ENCODE assay signal across 8 cellular contexts in the genomic region with DNA sequence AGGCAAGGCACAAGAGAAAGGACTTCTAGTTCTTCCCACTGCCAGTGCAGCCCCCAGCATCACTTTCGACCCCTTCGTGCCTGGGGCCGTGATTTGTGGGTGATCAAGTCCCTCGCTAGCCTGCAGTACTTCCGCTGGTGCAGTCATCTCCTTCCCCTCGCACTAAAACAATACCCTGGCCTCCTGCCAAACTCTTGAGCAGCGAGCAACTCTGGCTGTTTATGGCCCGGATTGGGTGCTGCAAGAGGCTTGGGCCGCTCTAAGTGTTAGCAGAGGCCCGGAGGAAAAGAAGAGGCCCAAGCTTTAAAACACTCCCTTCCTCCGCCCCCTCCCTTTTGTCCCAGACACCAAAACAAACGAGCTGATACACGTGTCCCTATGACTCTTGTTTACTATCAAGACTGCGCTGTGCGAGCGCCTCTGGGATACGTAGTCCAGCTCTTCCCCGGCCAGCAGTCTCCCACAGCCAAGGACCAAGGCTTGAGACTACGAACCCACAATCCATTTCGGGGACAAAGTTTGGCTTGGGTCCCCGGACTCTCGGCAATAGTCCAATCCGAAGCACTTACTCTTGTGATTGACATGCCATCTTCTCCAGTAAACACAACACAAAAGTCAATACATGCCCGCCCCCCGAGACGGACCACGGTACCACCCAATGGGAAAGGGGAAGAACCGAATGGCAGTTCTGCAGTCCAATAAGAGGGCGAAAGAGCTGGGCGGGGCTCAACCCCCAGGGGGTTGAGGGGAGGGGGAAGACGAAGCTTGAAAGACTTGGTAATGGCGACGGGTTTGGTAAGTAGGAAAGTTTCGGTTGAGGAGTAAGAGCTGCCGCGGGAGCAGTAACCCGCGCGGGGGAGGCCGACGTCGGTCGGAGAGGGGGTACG. TPM values are rescaled to one million over a fixed set of nuclear protein-coding genes. Genes with fewer than 3 reads are reported as not detected.
DNase-seq lines count a peak whose midpoint lies in the region; ATAC-seq and TF ChIP-seq lines count a peak whose summit lies in the region.

A gene with protein sequence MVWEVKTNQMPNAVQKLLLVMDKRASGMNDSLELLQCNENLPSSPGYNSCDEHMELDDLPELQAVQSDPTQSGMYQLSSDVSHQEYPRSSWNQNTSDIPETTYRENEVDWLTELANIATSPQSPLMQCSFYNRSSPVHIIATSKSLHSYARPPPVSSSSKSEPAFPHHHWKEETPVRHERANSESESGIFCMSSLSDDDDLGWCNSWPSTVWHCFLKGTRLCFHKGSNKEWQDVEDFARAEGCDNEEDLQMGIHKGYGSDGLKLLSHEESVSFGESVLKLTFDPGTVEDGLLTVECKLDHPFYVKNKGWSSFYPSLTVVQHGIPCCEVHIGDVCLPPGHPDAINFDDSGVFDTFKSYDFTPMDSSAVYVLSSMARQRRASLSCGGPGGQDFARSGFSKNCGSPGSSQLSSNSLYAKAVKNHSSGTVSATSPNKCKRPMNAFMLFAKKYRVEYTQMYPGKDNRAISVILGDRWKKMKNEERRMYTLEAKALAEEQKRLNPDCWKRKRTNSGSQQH (plus strand): TSS at position 771 of the 887 bp plus-strand sequence. CDS start 10,891 bp downstream, outside the sequence.

- H3K79me2 ChIP-seq in Karpas-422 (ENCODE audit: low read length): peaks cover 35% of the 10 kb centered on the region

- TF ChIP-seq EP300 in esophagus muscularis mucosa (IDR thresholded peaks at IDR 0.05): no peak

- peaks cover 44% of the 10 kb centered on the region for H3K4me1 ChIP-seq in Karpas-422 (ENCODE audit: low read length)
- H3K4me1 ChIP-seq in esophagus muscularis mucosa: peaks cover 32 to 41% (median 35%) of the 10 kb centered on the region in 4 donors
- H3K4me1 ChIP-seq in muscle layer of duodenum (ENCODE audit: control insufficient read depth in 1 of 2, insufficient read depth in 2 of 2, low read length in 2 of 2): peaks cover 1 to 25% of the 10 kb centered on the region in 2 donors

- DNase-seq in DMS79 (lab: John Stamatoyannopoulos, UW) (peak; percentile 100), Karpas-422 (peak; percentile 99), RKO (ENCODE audit: low spot score) (peak; percentile 100), activated T-helper 1 cell treated with Interleukin-2 at 50 U/mL for 16 hours (ENCODE audit: low read depth) (peak; percentile 96), esophagus muscularis mucosa (ENCODE audit: extremely low spot score) (peak; percentile 100)
- peak; percentile 96 to 99 for DNase-seq in stimulated activated CD8-positive, alpha-beta memory T cell treated with anti-CD3 and anti-CD28 coated beads, Interleukin-7, amount 100 ng/mL, for 4 hours (ENCODE audit: low read depth in 2 of 2)

- H3K27me3 ChIP-seq in Karpas-422 (ENCODE audit: low read length) (no peaks in the 10 kb centered on the region), esophagus muscularis mucosa (no peaks in the 10 kb centered on the region), muscle layer of duodenum (ENCODE audit: low read depth, low read length) (no peaks in the 10 kb centered on the region)

- TF ChIP-seq CTCF in esophagus muscularis mucosa (IDR thresholded peaks at IDR 0.05): no peak

- H3K27ac ChIP-seq in Karpas-422 (ENCODE audit: low read length) (peak within 1 kb of the TSS; percentile 93), esophagus muscularis mucosa (replicated peaks in 1 of 4) (peak within 1 kb of the TSS; percentile 99 to 100 (median 100)), muscle layer of duodenum (ENCODE audit: low read length) (peak within 1 kb of the TSS; percentile 99)

- no peaks in the 10 kb centered on the region for H3K36me3 ChIP-seq in Karpas-422 (ENCODE audit: insufficient read depth, low read length)
- peaks cover 0 to 4% (median 0%) of the 10 kb centered on the region in 4 donors for H3K36me3 ChIP-seq in esophagus muscularis mucosa
- peaks cover 0 to 25% of the 10 kb centered on the region in 2 donors for H3K36me3 ChIP-seq in muscle layer of duodenum (ENCODE audit: control insufficient read depth in 1 of 2, insufficient read depth in 2 of 2, low read length in 2 of 2)

- peak within 1 kb of the TSS; percentile 87 for H3K4me3 ChIP-seq in Karpas-422 (ENCODE audit: low read length)
- peak within 1 kb of the TSS; percentile 93 to 99 (median 96) for H3K4me3 ChIP-seq in esophagus muscularis mucosa
- peak within 1 kb of the TSS; percentile 70 to 95 for H3K4me3 ChIP-seq in muscle layer of duodenum (ENCODE audit: low read depth in 1 of 2, low read length in 2 of 2)

- no peaks in the 10 kb centered on the region for H3K9me2 ChIP-seq in Karpas-422 (replicated peaks; ENCODE audit: insufficient read depth, low read length)

- peak within 1 kb of the TSS; percentile 96 for H2AFZ ChIP-seq in Karpas-422 (ENCODE audit: low read length)

- intact Hi-C loops in esophagus muscularis mucosa (cut with DNase I): no loop called here

- H3K4me2 ChIP-seq in Karpas-422 (ENCODE audit: low read depth, low read length, poor library complexity, severe bottlenecking): peak within 1 kb of the TSS; percentile 98

- H3K9me3 ChIP-seq in Karpas-422 (ENCODE audit: low read length) (no peaks in the 10 kb centered on the region), esophagus muscularis mucosa (no peaks in the 10 kb centered on the region), muscle layer of duodenum (ENCODE audit: control insufficient read depth in 1 of 2, low read length in 2 of 2) (no peaks in the 10 kb centered on the region)

- under 1% methylated on average over 36 of the region's 44 CpGs for WGBS in esophagus muscularis mucosa

- H3K9ac ChIP-seq in Karpas-422 (ENCODE audit: low read length): peak within 1 kb of the TSS; percentile 78

- ATAC-seq in GM21825 (IDR thresholded peaks at IDR 0.05; ENCODE audit: unreplicated experiment): peak; percentile 88

- peak; percentile 15 for TF ChIP-seq POLR2A in esophagus muscularis mucosa (IDR thresholded peaks at IDR 0.05; ENCODE audit: low read depth)

- H4K20me1 ChIP-seq in Karpas-422 (ENCODE audit: insufficient read depth, low read depth, low read length): no peaks in the 10 kb centered on the region

RNA-seq across cellular contexts. Expression of the gene that starts here (rescaled TPM):
- 25.4 and 55.6 TPM in 2 replicates for total RNA-seq in Karpas-422 (2014; rRNA removed; shearing (Covaris generic); ENCODE audit: low replicate concordance)
- 100 to 1,000 TPM in 3 of 4 donors, 10 to 100 TPM in 1; 60.4 to 113 (median 110) TPM for total RNA-seq in esophagus muscularis mucosa

Comparison
In these comparisons a context has a peak if more than half of its experiments do, and no peak if none do; other contexts are left out.
1. Peak in every context shown above with its lines: DNase-seq, ATAC-seq, H3K4me3 ChIP-seq and H3K27ac ChIP-seq.